In the genomic region with DNA sequence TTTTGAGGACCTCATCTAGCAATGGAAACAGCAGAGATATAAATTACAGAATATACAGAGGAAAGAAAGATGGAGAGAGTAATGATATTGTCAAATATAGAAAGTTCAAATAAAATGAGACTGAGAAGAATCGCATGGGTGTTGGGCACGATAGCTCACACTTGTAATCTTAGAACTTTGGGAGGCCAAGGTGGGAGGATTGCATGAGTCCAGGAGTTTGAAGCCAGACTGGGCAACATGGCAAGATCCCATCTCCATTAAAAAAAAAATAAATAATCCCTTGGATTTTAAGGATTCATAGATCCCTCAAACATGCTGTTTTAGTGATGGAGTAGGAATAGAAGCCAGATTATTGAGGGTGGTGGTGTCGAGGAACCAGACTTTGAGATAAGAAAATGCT, we compare ENCODE assay signal across 19 cellular contexts. TPM values are rescaled to one million over a fixed set of nuclear protein-coding genes. Genes with fewer than 3 reads are reported as not detected.
DNase-seq lines count a peak whose midpoint lies in the region; ATAC-seq, FAIRE-seq and TF ChIP-seq lines count a peak whose summit lies in the region.
"Had no signal": no experiment of that assay in that cellular context is flagged by ENCODE, and none has a peak within 500 bp of the region (broad histone marks: within the 10 kb centered on the region; RNA-seq: fewer than 3 reads in every experiment).

No MANE protein-coding gene starts in this region.

- TF ChIP-seq CTCF in A549 (IDR thresholded peaks at IDR 0.05) (no peak), hepatocyte (IDR thresholded peaks at IDR 0.05; ENCODE audit: poor library complexity) (no peak), A673 (conservative IDR thresholded peaks at IDR 0.05; ENCODE audit: low read depth, low read length) (no peak)
- TF ChIP-seq CTCF in activated CD8-positive, alpha-beta T cell treated with anti-CD3 and anti-CD28 coated beads for 36 hours (IDR thresholded peaks at IDR 0.05), result no peak

- POLR2A ChIA-PET in A549 (lab: Yijun Ruan, JAX), result no interaction called here
- POLR2A ChIA-PET in CD8-positive, alpha-beta memory T cell (lab: Charles Lee), result interaction anchor here (1.4 kb wide), 1 partner anchor 12 kb away, joined by 5 read pairs; no protein-coding TSS in a partner anchor
- POLR2A ChIA-PET in activated CD8-positive, alpha-beta T cell treated with anti-CD3 and anti-CD28 coated beads for 36 hours (lab: Charles Lee), result interaction anchor here (2.4 to 2.5 kb wide), 2 partner anchors 12 to 16 kb away, joined by 13 to 18 read pairs; no protein-coding TSS in a partner anchor
- POLR2A ChIA-PET in HEK293T (lab: Yijun Ruan, JAX), result interaction anchor here (0.8 kb wide), 1 partner anchor 63 kb away, joined by 3 read pairs; no protein-coding TSS in a partner anchor
- POLR2A ChIA-PET in A673 (lab: Charles Lee; ENCODE audit: low non-redundant PET), result no interaction called here

- FAIRE-seq in A549 (lab: Jason Lieb, UNC), result no peak
- FAIRE-seq: GM12892 had no signal

- H3K27me3 ChIP-seq in CD8-positive, alpha-beta memory T cell (ENCODE audit: insufficient read depth, low read length, poor library complexity, severe bottlenecking), result no peaks in the 10 kb centered on the region
- H3K27me3 ChIP-seq in hepatocyte (no peaks in the 10 kb centered on the region), A673 (replicated peaks; ENCODE audit: insufficient read depth, low read depth, low read length, poor library complexity) (no peaks in the 10 kb centered on the region)
- H3K27me3 ChIP-seq: body of pancreas, foreskin keratinocyte had no signal

- no peak for TF ChIP-seq RAD21 in A549 (conservative IDR thresholded peaks at IDR 0.05 in 1 of 2, IDR thresholded peaks at IDR 0.05 in 1 of 2)

- peaks cover 12% of the 10 kb centered on the region for H3K79me2 ChIP-seq in hepatocyte

- TF ChIP-seq EP300 in A549 (IDR thresholded peaks at IDR 0.05), result no peak

- H3K27ac ChIP-seq in A549, result peak overlapping the region in 1 of 2 experiments; percentile 99; a peak in 1 of 6 replicates
- no peak overlapping the region for H3K27ac ChIP-seq in CD8-positive, alpha-beta memory T cell (ENCODE audit: low read depth, low read length)
- H3K27ac ChIP-seq in hepatocyte, result no peak overlapping the region
- no peak overlapping the region for H3K27ac ChIP-seq in A673 (ENCODE audit: low read depth, low read length, poor library complexity, severe bottlenecking)
- H3K27ac ChIP-seq: body of pancreas, foreskin keratinocyte, prostate gland had no signal

- H3K4me3 ChIP-seq in A549, result no peak overlapping the region
- peak overlapping the region; percentile 20 for H3K4me3 ChIP-seq in CD8-positive, alpha-beta memory T cell (ENCODE audit: low read length)
- no peak overlapping the region for H3K4me3 ChIP-seq in hepatocyte
- no peak overlapping the region for H3K4me3 ChIP-seq in A673 (ENCODE audit: low read depth, low read length, poor library complexity, severe bottlenecking)
- H3K4me3 ChIP-seq: body of pancreas, prostate gland had no signal

- DNase-seq in A549 (ENCODE audit: low read depth in 1 of 2, low spot score in 1 of 2), result no peak
- no peak for DNase-seq in CD8-positive, alpha-beta memory T cell
- DNase-seq in activated CD8-positive, alpha-beta T cell treated with anti-CD3 and anti-CD28 coated beads for 36 hours, result no peak
- DNase-seq in hepatocyte (ENCODE audit: low spot score), result no peak
- DNase-seq in stimulated activated CD4-positive, alpha-beta T cell treated with anti-CD3 and anti-CD28 coated beads, Interleukin-4, amount 100 ng/mL, for 1 hour, result no peak
- DNase-seq in HEK293T (ENCODE audit: extremely low spot score), result no peak
- DNase-seq in G401 (ENCODE audit: low spot score), result no peak
- DNase-seq in A673 (ENCODE audit: low spot score), result no peak
- DNase-seq: BE2C; body of pancreas; effector CD4-positive, alpha-beta T cell; EL; foreskin keratinocyte; midbrain; MV-4-11; NCI-H2171; stimulated activated CD8-positive, alpha-beta memory T cell treated with anti-CD3 and anti-CD28 coated beads, Interleukin-4, amount 100 ng/mL, for 48 hours had no signal

- H3K4me1 ChIP-seq in A549 (peaks cover 17% of the 10 kb centered on the region), hepatocyte (ENCODE audit: insufficient read depth) (peaks cover 4% of the 10 kb centered on the region), A673 (ENCODE audit: insufficient read depth, low read length, poor library complexity, severe bottlenecking) (peaks cover 9% of the 10 kb centered on the region)
- H3K4me1 ChIP-seq in CD8-positive, alpha-beta memory T cell (ENCODE audit: insufficient read depth, low read length), result peaks cover 42% of the 10 kb centered on the region
- H3K4me1 ChIP-seq: BE2C, prostate gland had no signal

- no peak for ATAC-seq in A549
- no peak for ATAC-seq in activated CD8-positive, alpha-beta T cell treated with anti-CD3 and anti-CD28 coated beads for 36 hours
- ATAC-seq: body of pancreas, foreskin keratinocyte had no signal

- H3K27me3 Mint-ChIP-seq in CD8-positive, alpha-beta memory T cell, result no peaks in the 10 kb centered on the region
- H3K27me3 Mint-ChIP-seq in activated CD8-positive, alpha-beta T cell treated with anti-CD3 and anti-CD28 coated beads for 36 hours, result no peaks in the 10 kb centered on the region

- H3K9me3 ChIP-seq in A549 (no peaks in the 10 kb centered on the region), hepatocyte (ENCODE audit: low read depth) (no peaks in the 10 kb centered on the region), A673 (ENCODE audit: low read depth, low read length, poor library complexity, severe bottlenecking) (no peaks in the 10 kb centered on the region)
- H3K9me3 ChIP-seq in CD8-positive, alpha-beta memory T cell (ENCODE audit: low read length), result no peaks in the 10 kb centered on the region
- H3K9me3 ChIP-seq: BE2C, body of pancreas, prostate gland had no signal

- H3K4me2 ChIP-seq in A549 (peak overlapping the region; percentile 92), hepatocyte (peak overlapping the region; percentile 76)

- H3K4me1 Mint-ChIP-seq in CD8-positive, alpha-beta memory T cell, result peaks cover 55 to 72% (median 72%) of the 10 kb centered on the region in 3 donors
- peaks cover 37% of the 10 kb centered on the region for H3K4me1 Mint-ChIP-seq in activated CD8-positive, alpha-beta T cell treated with anti-CD3 and anti-CD28 coated beads for 36 hours (ENCODE audit: low read depth)

- in situ Hi-C loops in G401 (cut with HindIII; ENCODE audit: low sequenced_read_pairs), result no loop called here

- BruUV-seq in A673 (replicated peaks; lab: Mats Ljungman, UMichigan), result no TSS peak

- intact Hi-C loops in activated CD8-positive, alpha-beta T cell treated with anti-CD3 and anti-CD28 coated beads for 36 hours (cut with micrococcal nuclease), result loop anchor here (5.0 kb wide), 1 partner anchor 63 kb away; a partner anchor contains a TSS
- intact Hi-C loops in A673 (cut with micrococcal nuclease; ENCODE audit: unreplicated experiment), result loop anchor here (10.0 kb wide), 1 partner anchor 55 kb away; no protein-coding TSS in a partner anchor

- CTCF ChIA-PET in A549 (lab: Yijun Ruan, JAX) (interaction anchor here (0.5 kb wide), 1 partner anchor 9 kb away, joined by 4 read pairs; no protein-coding TSS in a partner anchor), HEK293T (lab: Yijun Ruan, JAX) (no interaction called here), A673 (lab: Charles Lee) (no interaction called here)
- CTCF ChIA-PET in CD8-positive, alpha-beta memory T cell (lab: Charles Lee), result interaction anchor here (1.1 to 1.5 kb wide), 2 partner anchors 85 to 241 kb away, joined by 3 read pairs; no protein-coding TSS in a partner anchor
- CTCF ChIA-PET in activated CD8-positive, alpha-beta T cell treated with anti-CD3 and anti-CD28 coated beads for 36 hours (lab: Charles Lee), result interaction anchor here (0.9 kb wide), 1 partner anchor 218 kb away, joined by 3 read pairs; a partner anchor contains a TSS

- H3K36me3 ChIP-seq in CD8-positive, alpha-beta memory T cell (ENCODE audit: insufficient read depth, low read length), result peaks cover 11% of the 10 kb centered on the region
- no peaks in the 10 kb centered on the region for H3K36me3 ChIP-seq in hepatocyte (replicated peaks; ENCODE audit: insufficient read depth, low read depth)
- H3K36me3 ChIP-seq in A673 (ENCODE audit: insufficient read depth, low read length, poor library complexity, severe bottlenecking), result no peaks in the 10 kb centered on the region
- H3K36me3 ChIP-seq: BE2C, prostate gland had no signal

- peak overlapping the region; percentile 38 to 98 (median 96) for H3K27ac Mint-ChIP-seq in CD8-positive, alpha-beta memory T cell
- peak overlapping the region; percentile 97 for H3K27ac Mint-ChIP-seq in activated CD8-positive, alpha-beta T cell treated with anti-CD3 and anti-CD28 coated beads for 36 hours

- no peaks in the 10 kb centered on the region for H4K20me1 ChIP-seq in hepatocyte (ENCODE audit: insufficient read depth, poor library complexity, severe bottlenecking)

- H3K36me3 Mint-ChIP-seq in CD8-positive, alpha-beta memory T cell, result peaks cover 4 to 45% (median 11%) of the 10 kb centered on the region in 3 donors
- H3K36me3 Mint-ChIP-seq in activated CD8-positive, alpha-beta T cell treated with anti-CD3 and anti-CD28 coated beads for 36 hours (ENCODE audit: low read depth), result peaks cover 26% of the 10 kb centered on the region

- no peak for TF ChIP-seq POLR2A in A549 (IDR thresholded peaks at IDR 0.05; ENCODE audit: low read length)

- no peaks in the 10 kb centered on the region for H3K9me2 ChIP-seq in hepatocyte (replicated peaks; ENCODE audit: insufficient read depth)

- peak overlapping the region; percentile 98 to 99 (median 98) for H3K4me3 Mint-ChIP-seq in CD8-positive, alpha-beta memory T cell
- H3K4me3 Mint-ChIP-seq in activated CD8-positive, alpha-beta T cell treated with anti-CD3 and anti-CD28 coated beads for 36 hours, result peak overlapping the region; percentile 91

- no peaks in the 10 kb centered on the region for H3K9me3 Mint-ChIP-seq in CD8-positive, alpha-beta memory T cell
- H3K9me3 Mint-ChIP-seq in activated CD8-positive, alpha-beta T cell treated with anti-CD3 and anti-CD28 coated beads for 36 hours, result no peaks in the 10 kb centered on the region

- 94% methylated on average over 3 of the region's 3 CpGs for WGBS in A549 (ENCODE audit: missing lambda C conversion rate)
- 96% methylated on average over 3 of the region's 3 CpGs for WGBS in hepatocyte (ENCODE audit: low lambda C conversion rate, missing lambda C conversion rate)

- no peak overlapping the region for H2AFZ ChIP-seq in hepatocyte

TF ChIP-seq in HEK293T, 16 proteins besides CTCF, POLR2A, EP300 and RAD21 (continues in another document):
- TF ChIP-seq LEF1 (IDR thresholded peaks at IDR 0.05; ENCODE audit: borderline replicate concordance), result no peak

RNA-seq across cellular contexts. Expression of a gene that starts 1.9 kb away (rescaled TPM):
- polyA plus RNA-seq in A549 (2011; rRNA removed) (14.4 and 22.9 TPM in 2 replicates), A549 (2017; fragmentation: RNase III; extraction: RNeasy Plus Mini Kit Qiagen cat#74134 plus additional on column Dnase treatment) (6.7 to 7.8 TPM (median 7.0 TPM) in 3 replicates), hepatocyte (10.2 and 12.2 TPM in 2 replicates)
- 3.4 and 4.3 TPM in 2 replicates for polyA plus RNA-seq in A549 (2012; cell fraction: cytosol; rRNA removed)
- 4.4 and 6.5 TPM in 2 replicates for polyA plus RNA-seq in A549 (2012; cell fraction: nucleus; rRNA removed)
- 10.7 and 11.1 TPM in 2 replicates for polyA minus RNA-seq in A549 (2011; rRNA and poly(A)+ RNA removed)
- 10 to 100 TPM; 26.6 to 29.3 TPM for total RNA-seq in CD8-positive, alpha-beta memory T cell
- 25.0 TPM for polyA plus RNA-seq in CD8-positive, alpha-beta memory T cell
- 10 to 100 TPM; 24.3 to 26.4 TPM for total RNA-seq in activated CD8-positive, alpha-beta T cell treated with anti-CD3 and anti-CD28 coated beads for 36 hours
- total RNA-seq in hepatocyte (9.6 and 15.0 TPM in 2 replicates), A673 (2021) (15.0 and 19.6 TPM in 2 replicates)
- total RNA-seq in G401 (2014; rRNA removed; shearing (Covaris generic)), result 3.6 and 6.3 TPM in 2 replicates

Comparison
In these comparisons a context has a peak if more than half of its experiments do, and no peak if none do; other contexts are left out.
1. CTCF ChIA-PET loops: an anchor here in A549 (0.5 kb wide), CD8-positive, alpha-beta memory T cell (1.1 to 1.5 kb wide) and activated CD8-positive, alpha-beta T cell treated with anti-CD3 and anti-CD28 coated beads for 36 hours (0.9 kb wide); none called in HEK293T and A673.
2. POLR2A ChIA-PET loops: an anchor here in CD8-positive, alpha-beta memory T cell (1.4 kb wide), activated CD8-positive, alpha-beta T cell treated with anti-CD3 and anti-CD28 coated beads for 36 hours (2.4 to 2.5 kb wide) and HEK293T (0.8 kb wide); none called in A549 and A673.